In the genomic region with DNA sequence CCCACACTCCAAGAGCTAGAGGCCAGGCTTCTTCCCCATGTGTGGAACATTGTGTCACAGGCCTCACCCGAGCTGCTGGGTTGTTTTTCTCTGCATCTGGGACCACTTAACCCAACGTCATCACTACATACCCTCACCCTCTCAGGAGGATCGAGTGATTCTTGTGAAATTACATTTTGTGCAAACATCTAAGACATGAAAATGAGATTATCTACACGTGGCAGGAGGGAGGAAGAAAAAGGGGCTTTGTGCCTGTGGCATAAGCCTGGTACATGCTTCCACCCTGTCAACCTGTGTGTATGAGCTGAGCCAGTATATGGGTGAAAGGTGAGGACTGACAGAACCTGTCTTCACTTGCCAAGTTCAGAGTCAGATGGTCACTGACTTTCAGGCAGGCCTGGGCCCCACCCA, we compare ENCODE assay signal across 8 cellular contexts. TPM values are rescaled to one million over a fixed set of nuclear protein-coding genes. Genes with fewer than 3 reads are reported as not detected.
DNase-seq lines count a peak whose midpoint lies in the region; ATAC-seq, FAIRE-seq and TF ChIP-seq lines count a peak whose summit lies in the region.

No MANE protein-coding gene starts in this region.

- H3K27me3 ChIP-seq in mesenchymal stem cell (ENCODE audit: control insufficient read depth in 1 of 2, insufficient read depth in 1 of 2, low read length in 2 of 2) (no peaks in the 10 kb centered on the region), vagina (no peaks in the 10 kb centered on the region)

- no peak overlapping the region for H2AFZ ChIP-seq in mesenchymal stem cell (ENCODE audit: low read depth, low read length)

- no peak overlapping the region for H2BK5ac ChIP-seq in mesenchymal stem cell (ENCODE audit: low read depth, low read length, poor library complexity, severe bottlenecking)

- no peak for ATAC-seq in stimulated activated naive CD8-positive, alpha-beta T cell treated with anti-CD3 and anti-CD28 coated beads, Interleukin-15, Interleukin-2, amounts not matched to agents 100 U/mL and 50 U/mL, for 24 hours
- ATAC-seq in HG03521 (IDR thresholded peaks at IDR 0.05; ENCODE audit: unreplicated experiment) = no peak

- H3K4me3 Mint-ChIP-seq in stimulated activated naive CD8-positive, alpha-beta T cell treated with anti-CD3 and anti-CD28 coated beads, Interleukin-15, Interleukin-2, amounts not matched to agents 100 ng/mL and 50 ng/mL, for 24 hours = peak overlapping the region; percentile 96
- peak overlapping the region; percentile 97 for H3K4me3 Mint-ChIP-seq in chondrocyte (ENCODE audit: unreplicated experiment)

- peaks cover 5% of the 10 kb centered on the region for H3K4me1 ChIP-seq in mesenchymal stem cell (ENCODE audit: control insufficient read depth, insufficient read depth, low read depth, low read length)
- H3K4me1 ChIP-seq in vagina = peaks cover 40% of the 10 kb centered on the region

- no peak overlapping the region for H3K4ac ChIP-seq in mesenchymal stem cell (ENCODE audit: low read depth in 1 of 2, low read length in 2 of 2)

- peak overlapping the region; percentile 99 for H3K27ac Mint-ChIP-seq in stimulated activated naive CD8-positive, alpha-beta T cell treated with anti-CD3 and anti-CD28 coated beads, Interleukin-15, Interleukin-2, amounts not matched to agents 100 ng/mL and 50 ng/mL, for 24 hours
- H3K27ac Mint-ChIP-seq in chondrocyte (ENCODE audit: unreplicated experiment) = peak overlapping the region; percentile 94

- intact Hi-C loops in vagina (cut with DNase I) = loop anchor here (5.0 kb wide), 1 partner anchor 1321 kb away; a partner anchor contains a TSS

- H4K8ac ChIP-seq in mesenchymal stem cell (ENCODE audit: low read length) = no peak overlapping the region

- DNase-seq in stimulated activated naive CD8-positive, alpha-beta T cell treated with anti-CD3 and anti-CD28 coated beads, Interleukin-15, Interleukin-2, amounts not matched to agents 100 U/mL and 50 U/mL, for 24 hours = no peak
- DNase-seq in chondrocyte (ENCODE audit: low spot score) (no peak), mesenchymal stem cell (peak; percentile 43), vagina (ENCODE audit: extremely low spot score in 2 of 2) (no peak), NCI-H1105 (lab: John Stamatoyannopoulos, UW) (no peak), frontal cortex (ENCODE audit: low spot score in 2 of 2) (no peak)

- no peak overlapping the region for H3K14ac ChIP-seq in mesenchymal stem cell (ENCODE audit: low read length in 2 of 2)

- H3K4me2 ChIP-seq in mesenchymal stem cell (ENCODE audit: low read length, poor library complexity, severe bottlenecking) = no peak overlapping the region

- no peak for FAIRE-seq in frontal cortex (lab: Jason Lieb, UNC)

- no peak overlapping the region for H4K91ac ChIP-seq in mesenchymal stem cell (ENCODE audit: low read length)

- H3K4me1 Mint-ChIP-seq in stimulated activated naive CD8-positive, alpha-beta T cell treated with anti-CD3 and anti-CD28 coated beads, Interleukin-15, Interleukin-2, amounts not matched to agents 100 ng/mL and 50 ng/mL, for 24 hours (ENCODE audit: low read depth) = peaks cover 37% of the 10 kb centered on the region
- H3K4me1 Mint-ChIP-seq in chondrocyte (ENCODE audit: low read depth) = peaks cover 23% of the 10 kb centered on the region

- peaks cover 0 to 28% of the 10 kb centered on the region in 2 experiments for H3K36me3 ChIP-seq in mesenchymal stem cell (ENCODE audit: control insufficient read depth in 1 of 2, insufficient read depth in 2 of 2, low read depth in 1 of 2, low read length in 2 of 2)
- H3K36me3 ChIP-seq in vagina = peaks cover 0 to 24% of the 10 kb centered on the region in 2 donors

- H3K27ac ChIP-seq in mesenchymal stem cell (ENCODE audit: low read length, poor library complexity, severe bottlenecking) = no peak overlapping the region
- peak overlapping the region; percentile 99 for H3K27ac ChIP-seq in vagina

- peak overlapping the region; percentile 97 for H3K9ac ChIP-seq in mesenchymal stem cell (ENCODE audit: low read length)

- no peak for TF ChIP-seq POLR2A in vagina (IDR thresholded peaks at IDR 0.05)

- peaks cover 22% of the 10 kb centered on the region for H3K79me1 ChIP-seq in mesenchymal stem cell (replicated peaks; ENCODE audit: low read length, poor library complexity, severe bottlenecking)

- H3K4me3 ChIP-seq in mesenchymal stem cell (ENCODE audit: insufficient read depth in 1 of 2, low read depth in 1 of 2, low read length in 2 of 2) (peak overlapping the region in 1 of 2 experiments; percentile 83), vagina (peak overlapping the region; percentile 95 to 100)

- H3K23ac ChIP-seq in mesenchymal stem cell (ENCODE audit: low read length in 2 of 2) = peak overlapping the region in 1 of 2 experiments; percentile 3

- no peaks in the 10 kb centered on the region for H3K9me3 Mint-ChIP-seq in stimulated activated naive CD8-positive, alpha-beta T cell treated with anti-CD3 and anti-CD28 coated beads, Interleukin-15, Interleukin-2, amounts not matched to agents 100 ng/mL and 50 ng/mL, for 24 hours
- no peaks in the 10 kb centered on the region for H3K9me3 Mint-ChIP-seq in chondrocyte (ENCODE audit: low read depth)

- WGBS in mesenchymal stem cell = 64% methylated on average over 3 of the region's 4 CpGs

- H2BK120ac ChIP-seq in mesenchymal stem cell (ENCODE audit: low read depth, low read length) = no peak overlapping the region

- TF ChIP-seq CTCF in chondrocyte (IDR thresholded peaks at IDR 0.05) (no peak), vagina (IDR thresholded peaks at IDR 0.05) (no peak)

- H3K27me3 Mint-ChIP-seq in stimulated activated naive CD8-positive, alpha-beta T cell treated with anti-CD3 and anti-CD28 coated beads, Interleukin-15, Interleukin-2, amounts not matched to agents 100 ng/mL and 50 ng/mL, for 24 hours = no peaks in the 10 kb centered on the region
- H3K27me3 Mint-ChIP-seq in chondrocyte (ENCODE audit: low read depth) = no peaks in the 10 kb centered on the region

- no peak overlapping the region for H2AK5ac ChIP-seq in mesenchymal stem cell (ENCODE audit: low read length, severe bottlenecking)

- H2BK12ac ChIP-seq in mesenchymal stem cell (ENCODE audit: low read length in 2 of 2) = no peak overlapping the region

- no peak overlapping the region for H2BK15ac ChIP-seq in mesenchymal stem cell (ENCODE audit: low read depth, poor library complexity, severe bottlenecking)

- H3K18ac ChIP-seq in mesenchymal stem cell (ENCODE audit: low read depth in 1 of 2, low read length in 2 of 2) = no peak overlapping the region

- H3K9me3 ChIP-seq in mesenchymal stem cell (ENCODE audit: control insufficient read depth, low read length) (no peaks in the 10 kb centered on the region), vagina (no peaks in the 10 kb centered on the region)

- peaks cover 32% of the 10 kb centered on the region for H3K36me3 Mint-ChIP-seq in stimulated activated naive CD8-positive, alpha-beta T cell treated with anti-CD3 and anti-CD28 coated beads, Interleukin-15, Interleukin-2, amounts not matched to agents 100 ng/mL and 50 ng/mL, for 24 hours (ENCODE audit: low read depth)
- peaks cover 8% of the 10 kb centered on the region for H3K36me3 Mint-ChIP-seq in chondrocyte (ENCODE audit: low read depth)

RNA-seq across cellular contexts. Expression of a gene that starts 1.6 kb away (rescaled TPM):
- total RNA-seq in chondrocyte (11.0 to 12.6 TPM (median 12.3 TPM) in 3 replicates), vagina (16.7 TPM), frontal cortex (3.3 TPM)
- 14.1 TPM for polyA plus RNA-seq in mesenchymal stem cell (2013, experiment 1 of 2)
- 13.6 TPM for polyA plus RNA-seq in mesenchymal stem cell (2013, experiment 2 of 2)

RNA-seq across cellular contexts. Expression of a gene that starts 22.2 kb away (rescaled TPM):
- 39.7 to 49.3 TPM (median 41.6 TPM) in 3 replicates for total RNA-seq in chondrocyte
- 48.5 TPM for polyA plus RNA-seq in mesenchymal stem cell (2013, experiment 1 of 2)
- 51.0 TPM for polyA plus RNA-seq in mesenchymal stem cell (2013, experiment 2 of 2)
- total RNA-seq in vagina = 50.6 TPM
- 42.4 TPM for total RNA-seq in frontal cortex

RNA-seq across cellular contexts. Expression of a gene that starts 40.1 kb away (rescaled TPM):
- total RNA-seq in chondrocyte = 27.2 to 32.6 TPM (median 29.0 TPM) in 3 replicates
- polyA plus RNA-seq in mesenchymal stem cell (2013, experiment 1 of 2) = 53.3 TPM
- polyA plus RNA-seq in mesenchymal stem cell (2013, experiment 2 of 2) = 54.6 TPM
- total RNA-seq in vagina = 23.6 TPM
- total RNA-seq in frontal cortex = 15.9 TPM

RNA-seq across cellular contexts. Expression of a gene that starts 55.8 kb away (rescaled TPM):
- not detected in 3 replicates for total RNA-seq in chondrocyte
- 2.3 TPM for polyA plus RNA-seq in mesenchymal stem cell (2013, experiment 1 of 2)
- polyA plus RNA-seq in mesenchymal stem cell (2013, experiment 2 of 2) = 2.2 TPM
- total RNA-seq in vagina = not detected
- not detected for total RNA-seq in frontal cortex
